ENCODE assay signal across 15 cellular contexts in the genomic region with DNA sequence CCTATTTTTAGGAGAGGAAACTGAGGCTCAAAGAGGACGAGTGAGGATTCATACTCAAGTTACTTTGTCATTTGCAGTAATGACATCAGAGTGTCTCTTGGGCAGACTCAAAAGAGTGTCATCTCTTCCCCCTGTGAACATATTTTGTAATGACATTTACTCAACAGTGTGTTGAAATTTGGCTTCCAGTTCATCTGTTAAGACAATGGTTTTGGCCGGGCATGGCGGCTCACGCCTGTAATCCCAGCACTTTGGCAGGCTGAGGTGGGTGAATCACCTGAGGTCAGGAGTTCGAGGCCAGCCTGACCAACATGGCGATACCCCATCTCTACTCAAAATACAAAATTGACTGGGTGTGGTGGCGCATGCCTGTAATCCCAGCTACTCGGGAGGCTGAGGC. TPM values are rescaled to one million over a fixed set of nuclear protein-coding genes. Genes with fewer than 3 reads are reported as not detected.
DNase-seq lines count a peak whose midpoint lies in the region; ATAC-seq and TF ChIP-seq lines count a peak whose summit lies in the region.
"Had no signal": no experiment of that assay in that cellular context is flagged by ENCODE, and none has a peak within 500 bp of the region (broad histone marks: within the 10 kb centered on the region; RNA-seq: fewer than 3 reads in every experiment).

No MANE protein-coding gene starts in this region.

- TF ChIP-seq CTCF in cardiac fibroblast (IDR thresholded peaks at IDR 0.05; ENCODE audit: low read depth, low read length), result no peak
- TF ChIP-seq CTCF in sigmoid colon (IDR thresholded peaks at IDR 0.05), result no peak
- no peak for TF ChIP-seq CTCF in lower lobe of right lung (IDR thresholded peaks at IDR 0.05)

- H3K27ac ChIP-seq in sigmoid colon (no peak overlapping the region), lower lobe of right lung (no peak overlapping the region)
- H3K27ac ChIP-seq: BLaER1, KMS-11, SJSA1 had no signal

- H3K36me3 ChIP-seq in MG63 (no peaks in the 10 kb centered on the region), sigmoid colon (peaks cover 8 to 61% (median 23%) of the 10 kb centered on the region in 4 donors), lower lobe of right lung (peaks cover 8% of the 10 kb centered on the region)
- H3K36me3 ChIP-seq: BLaER1 had no signal

- no peak for TF ChIP-seq POLR2A in sigmoid colon (IDR thresholded peaks at IDR 0.05)

- intact Hi-C loops in sigmoid colon (cut with DNase I) (no loop called here), lower lobe of right lung (cut with DNase I) (no loop called here)

- H3K4me1 ChIP-seq in sigmoid colon, result no peaks in the 10 kb centered on the region
- H3K4me1 ChIP-seq in lower lobe of right lung, result no peaks in the 10 kb centered on the region
- H3K4me1 ChIP-seq: BLaER1, SJSA1 had no signal

- WGBS in sigmoid colon, 2 donors, result 87 to 94% methylated on average over 8 of the region's 8 CpGs

- H3K4me3 ChIP-seq in MG63 (no peak overlapping the region), cardiac fibroblast (replicated peaks in 1 of 2; ENCODE audit: low read depth in 2 of 2, low read length in 2 of 2) (no peak overlapping the region), sigmoid colon (no peak overlapping the region), lower lobe of right lung (no peak overlapping the region)
- H3K4me3 ChIP-seq: BLaER1, SJSA1 had no signal

- TF ChIP-seq EP300 in sigmoid colon (IDR thresholded peaks at IDR 0.05), result no peak

- DNase-seq in MG63 (peak; percentile 48), NOMO-1 treated with DMSO at 0.1 percent for 48 hours (lab: John Stamatoyannopoulos, UW; ENCODE audit: unreplicated experiment) (peak; percentile 26), cardiac fibroblast (ENCODE audit: low read depth in 2 of 2) (peak; percentile 10 to 44), sigmoid colon (peak; percentile 27), G401 (ENCODE audit: low spot score) (no peak), lower lobe of right lung (no peak)
- DNase-seq: H9, NCI-H446 treated with DMSO at 0.1 percent for 48 hours, NCI-H774 had no signal

- no peaks in the 10 kb centered on the region for H3K9me3 ChIP-seq in MG63
- H3K9me3 ChIP-seq in sigmoid colon, result no peaks in the 10 kb centered on the region
- H3K9me3 ChIP-seq in lower lobe of right lung, result no peaks in the 10 kb centered on the region
- H3K9me3 ChIP-seq: SJSA1 had no signal

- no peak for ATAC-seq in HG03432 (IDR thresholded peaks at IDR 0.05; ENCODE audit: unreplicated experiment)
- ATAC-seq in lower lobe of right lung, result no peak
- ATAC-seq: HepG2 had no signal

- in situ Hi-C loops in G401 (cut with HindIII; ENCODE audit: low sequenced_read_pairs), result no loop called here

- H3K27me3 ChIP-seq in MG63 (no peaks in the 10 kb centered on the region), sigmoid colon (no peaks in the 10 kb centered on the region), lower lobe of right lung (ENCODE audit: low read depth) (no peaks in the 10 kb centered on the region)
- H3K27me3 ChIP-seq: BLaER1 had no signal

RNA-seq across cellular contexts. Expression of a gene that starts 28.9 kb away (rescaled TPM):
- total RNA-seq in MG63 (2014; rRNA removed; shearing (Covaris generic); ENCODE audit: low replicate concordance), result 0.40 TPM in 1 of 2 replicates, not detected in the other
- total RNA-seq in sigmoid colon, result 100 to 1,000 TPM in 2 of 4 donors, 10 to 100 TPM in 2; 15.3 to 173 (median 103) TPM
- polyA plus RNA-seq in sigmoid colon, result 1 to 10 TPM; 3.0 to 6.6 (median 3.7) TPM
- total RNA-seq in G401 (2014; rRNA removed; shearing (Covaris generic)), result not detected in 2 replicates
- total RNA-seq in lower lobe of right lung, result 18.0 TPM
- total RNA-seq: HepG2, RPMI7951 had no signal
- polyA plus RNA-seq: HepG2 had no signal

RNA-seq across cellular contexts. Expression of a gene that starts 44.7 kb away (rescaled TPM):
- not detected in 2 replicates for total RNA-seq in MG63 (2014; rRNA removed; shearing (Covaris generic); ENCODE audit: low replicate concordance)
- 1 to 10 TPM in 2 of 4 donors, not detected in 2; 2.5 to 2.8 TPM for total RNA-seq in sigmoid colon
- 10 to 100 TPM in 1 of 3 donors, 1 to 10 TPM in 2; 7.2 to 60.7 (median 9.0) TPM for polyA plus RNA-seq in sigmoid colon
- not detected in 2 replicates for total RNA-seq in G401 (2014; rRNA removed; shearing (Covaris generic))
- 56.2 TPM for total RNA-seq in lower lobe of right lung
- total RNA-seq: HepG2, RPMI7951, SJSA1 had no signal

Comparison
In these comparisons a context has a peak if more than half of its experiments do, and no peak if none do; other contexts are left out.
1. DNase-seq: peak in MG63 (single experiment), NOMO-1 treated with DMSO at 0.1 percent for 48 hours (single experiment), cardiac fibroblast (2 of 2) and sigmoid colon (single experiment); none in G401 (single experiment) and lower lobe of right lung (single experiment).
2. RNA of a gene that starts 28.9 kb away (total RNA-seq): 15.3 to 173 TPM in sigmoid colon and 18.0 TPM in lower lobe of right lung (single experiment); 0.40 TPM in MG63 and not detected in G401; every median in the first group is over 10 times any median in the second.
3. RNA of a gene that starts 44.7 kb away (total RNA-seq): 56.2 TPM in lower lobe of right lung (single experiment); 2.5 to 2.8 TPM in sigmoid colon, not detected in MG63 and not detected in G401; every median in the first group is over 10 times any median in the second.